In genomic region chr2:219451626-219452360, GRCh38 we compare ENCODE assay signal across 10 cellular contexts. TPM values are rescaled to one million over a fixed set of nuclear protein-coding genes. Genes with fewer than 3 reads are reported as not detected.
A peak's percentile ranks its signal among the peaks of the same experiment; 100 is the strongest.
DNase-seq lines count a peak whose midpoint lies in the region; ATAC-seq, FAIRE-seq and TF ChIP-seq lines count a peak whose summit lies in the region.
"Had no signal": no experiment of that assay in that cellular context is flagged by ENCODE, and none has a peak within 500 bp of the region (broad histone marks: within the 10 kb centered on the region; RNA-seq: fewer than 3 reads in every experiment).

No MANE protein-coding gene starts in this region.

- intact Hi-C loops in transverse colon (cut with DNase I; ENCODE audit: low total_unique reads) (loop anchor here (5.0 kb wide), 1 partner anchor 44 kb away; no protein-coding TSS in a partner anchor), left lung (cut with DNase I) (no loop called here)

- 64 to 71% methylated on average over 4 to 13 of the region's 21 CpGs for WGBS in transverse colon (ENCODE audit: low coverage in 1 of 2), 2 donors

- no peaks in the 10 kb centered on the region for H3K4me1 ChIP-seq in mucosa of rectum (ENCODE audit: control insufficient read depth in 2 of 2, insufficient read depth in 2 of 2, low read length in 2 of 2)
- peaks cover 0 to 13% (median 8%) of the 10 kb centered on the region in 4 donors for H3K4me1 ChIP-seq in transverse colon
- H3K4me1 ChIP-seq in left lung = no peaks in the 10 kb centered on the region

- H3K9ac ChIP-seq in mucosa of rectum (ENCODE audit: low read depth in 1 of 2, low read length in 2 of 2) = no peak overlapping the region

- ATAC-seq in left lung (no peak), HG03460 (IDR thresholded peaks at IDR 0.05; ENCODE audit: unreplicated experiment) (no peak)

- H3K27me3 ChIP-seq in mucosa of rectum (ENCODE audit: control insufficient read depth in 2 of 2, insufficient read depth in 2 of 2, low read length in 2 of 2) = peaks cover 7 to 13% of the 10 kb centered on the region in 2 donors
- peaks cover 44% of the 10 kb centered on the region for H3K27me3 ChIP-seq in transverse colon
- H3K27me3 ChIP-seq in left lung = peaks cover 19 to 75% of the 10 kb centered on the region in 2 donors

- H3K36me3 ChIP-seq in mucosa of rectum (ENCODE audit: control insufficient read depth in 2 of 2, insufficient read depth in 2 of 2, low read length in 2 of 2) (no peaks in the 10 kb centered on the region), transverse colon (no peaks in the 10 kb centered on the region), left lung (no peaks in the 10 kb centered on the region)

- in situ Hi-C loops in transverse colon (cut with MboI; ENCODE audit: low pct_ligation_motif_present in 1 of 4, low pct_unique_long_range_greater_than_20kb in 1 of 4, low sequenced_read_pairs in 3 of 4) = no loop called here

- no peak for TF ChIP-seq CTCF in transverse colon (IDR thresholded peaks at IDR 0.05)
- no peak for TF ChIP-seq CTCF in left lung (IDR thresholded peaks at IDR 0.05)

- TF ChIP-seq EP300 in transverse colon (IDR thresholded peaks at IDR 0.05; ENCODE audit: low read depth) = peak; percentile 10

- H3K9me3 ChIP-seq in mucosa of rectum (ENCODE audit: control insufficient read depth in 2 of 2, low read length in 2 of 2) (no peaks in the 10 kb centered on the region), transverse colon (no peaks in the 10 kb centered on the region), left lung (no peaks in the 10 kb centered on the region)

- H3K4me3 ChIP-seq in mucosa of rectum (ENCODE audit: low read length in 2 of 2) (no peak overlapping the region), transverse colon (no peak overlapping the region), left lung (no peak overlapping the region)
- H3K4me3 ChIP-seq: SK-N-MC had no signal

- TF ChIP-seq POLR2A in transverse colon (IDR thresholded peaks at IDR 0.05) = no peak
- TF ChIP-seq POLR2A in H54 (IDR thresholded peaks at IDR 0.05; ENCODE audit: low read depth, low read length) = no peak

- H3K27ac ChIP-seq in cingulate gyrus (ENCODE audit: low read depth, low read length) (peak overlapping the region; percentile 79), mucosa of rectum (ENCODE audit: low read depth in 2 of 2, low read length in 2 of 2) (peak overlapping the region; percentile 39 to 53), transverse colon (peak overlapping the region; percentile 83 to 96 (median 85)), left lung (no peak overlapping the region)
- H3K27ac ChIP-seq: SK-N-MC had no signal

- DNase-seq in NCI-H446 treated with DMSO at 0.1 percent for 48 hours (lab: John Stamatoyannopoulos, UW) (peak; percentile 50), transverse colon (peak; percentile 56), left lung (no peak), H54 (ENCODE audit: insufficient read length, low spot score) (no peak)
- DNase-seq: activated CD4-positive, alpha-beta T cell treated with anti-CD3 and anti-CD28 coated beads, Interleukin-2, amount 50 U/mL, for 4 hours; islet precursor cell had no signal

- FAIRE-seq in H54 (lab: Jason Lieb, UNC) = no peak

RNA-seq across cellular contexts. Expression of gene SPEG, which starts 17.1 kb away (rescaled TPM):
- 10 to 100 TPM; 26.5 to 95.8 (median 48.5) TPM for total RNA-seq in transverse colon
- 10 to 100 TPM in 1 of 2 donors, 1 to 10 TPM in 1; 7.3 to 11.7 TPM for total RNA-seq in left lung

RNA-seq across cellular contexts. Expression of gene DES, which starts 33.6 kb away (rescaled TPM):
- total RNA-seq in transverse colon = over 10,000 TPM in 1 of 4 donors, 1,000 to 10,000 TPM in 2, 100 to 1,000 TPM in 1; 1,000 to 12,373 (median 1,519) TPM
- 100 to 1,000 TPM in 1 of 2 donors, 10 to 100 TPM in 1; 32.0 to 101 TPM for total RNA-seq in left lung

RNA-seq across cellular contexts. Expression of gene GMPPA, which starts 46.9 kb away (rescaled TPM):
- total RNA-seq in transverse colon (10 to 100 TPM; 25.1 to 41.1 (median 36.4) TPM), left lung (10 to 100 TPM; 43.7 to 50.1 TPM)

Comparison
In these comparisons a context has a peak if more than half of its experiments do, and no peak if none do; other contexts are left out.
1. DNase-seq: peak in NCI-H446 treated with DMSO at 0.1 percent for 48 hours (single experiment) and transverse colon (single experiment); none in left lung (0 of 2) and H54 (single experiment).
2. H3K27ac ChIP-seq: peak in cingulate gyrus (single experiment), mucosa of rectum (2 of 2) and transverse colon (4 of 4); none in left lung (0 of 2).
3. RNA of gene DES, which starts 33.6 kb away (total RNA-seq): 1,000 to 12,373 TPM in transverse colon; 32.0 to 101 TPM in left lung; every median in the first group is over 4 times any median in the second.